7 cellular contexts compared by ENCODE assay signal in genomic region chr15:91203619-91204018, GRCh38.
"Had no signal": no experiment of that assay in that cellular context is flagged by ENCODE, and none has a peak within 500 bp of the region (broad histone marks: within the 10 kb centered on the region; RNA-seq: fewer than 3 reads in every experiment).

No MANE protein-coding gene starts in this region.

- H3K36me3 Mint-ChIP-seq: IgD-negative memory B cell had no signal

- H3K4me3 ChIP-seq: GM23248 had no signal

- H3K4me3 Mint-ChIP-seq: H9, HFFc6, IgD-negative memory B cell had no signal

- DNase-seq: GM23248, H9, HFFc6, KBM-7 had no signal

- H3K4me1 Mint-ChIP-seq: IgD-negative memory B cell had no signal

- H3K9me3 Mint-ChIP-seq: H9 had no signal

- ATAC-seq: HCT116, HepG2 had no signal

- H3K27ac Mint-ChIP-seq: HFFc6, IgD-negative memory B cell had no signal
